21 cellular contexts compared by ENCODE assay signal in genomic region chr1:90795396-90795795, GRCh38.
DNase-seq lines count a peak whose midpoint lies in the region; ATAC-seq and TF ChIP-seq lines count a peak whose summit lies in the region.
"Had no signal": no experiment of that assay in that cellular context is flagged by ENCODE, and none has a peak within 500 bp of the region (broad histone marks: within the 10 kb centered on the region; RNA-seq: fewer than 3 reads in every experiment).

No MANE protein-coding gene starts in this region.

- peak overlapping the region; percentile 67 for H3K27ac Mint-ChIP-seq in neural progenitor cell
- H3K27ac Mint-ChIP-seq: CD4-positive, alpha-beta T cell; CD8-positive, alpha-beta memory T cell had no signal

- peaks cover 2% of the 10 kb centered on the region for H3K9me3 Mint-ChIP-seq in neural progenitor cell
- H3K9me3 Mint-ChIP-seq: CD4-positive, alpha-beta T cell; CD8-positive, alpha-beta memory T cell had no signal

- H3K4me1 Mint-ChIP-seq in neural progenitor cell, result peaks cover 44% of the 10 kb centered on the region
- H3K4me1 Mint-ChIP-seq: CD14-positive monocyte; CD8-positive, alpha-beta memory T cell had no signal

- intact Hi-C loops in A673 (cut with micrococcal nuclease; ENCODE audit: unreplicated experiment), result no loop called here

- H3K9me3 ChIP-seq in A673 (ENCODE audit: low read depth, low read length, poor library complexity, severe bottlenecking) (no peaks in the 10 kb centered on the region), SK-N-MC (ENCODE audit: low read depth, low read length) (no peaks in the 10 kb centered on the region), neural progenitor cell (ENCODE audit: low read depth) (no peaks in the 10 kb centered on the region), MM.1S (replicated peaks; ENCODE audit: insufficient read depth, low read length) (no peaks in the 10 kb centered on the region)
- H3K9me3 ChIP-seq: BE2C had no signal

- H3K79me2 ChIP-seq in neural progenitor cell (ENCODE audit: low read depth) (no peaks in the 10 kb centered on the region), MM.1S (ENCODE audit: low read length) (no peaks in the 10 kb centered on the region)

- H3K4me3 ChIP-seq in A673 (ENCODE audit: low read depth, low read length, poor library complexity, severe bottlenecking), result no peak overlapping the region
- H3K4me3 ChIP-seq in SK-N-MC, result 0 out of 2 replicates have a peak overlapping the region, but pooled peaks have one; percentile 8
- H3K4me3 ChIP-seq in neural progenitor cell, result no peak overlapping the region
- no peak overlapping the region for H3K4me3 ChIP-seq in MM.1S (ENCODE audit: low read length)
- H3K4me3 ChIP-seq: GM23248 had no signal

- H3K27me3 ChIP-seq in A673 (replicated peaks; ENCODE audit: insufficient read depth, low read depth, low read length, poor library complexity) (peaks cover 28% of the 10 kb centered on the region), neural progenitor cell (no peaks in the 10 kb centered on the region), MM.1S (replicated peaks; ENCODE audit: insufficient read depth, low read length) (no peaks in the 10 kb centered on the region)
- H3K27me3 ChIP-seq: BE2C had no signal

- H2AFZ ChIP-seq in neural progenitor cell (replicated peaks) (no peak overlapping the region), MM.1S (ENCODE audit: low read length) (no peak overlapping the region)
- H2AFZ ChIP-seq: GM23248 had no signal

- POLR2A ChIA-PET in A673 (lab: Charles Lee; ENCODE audit: low non-redundant PET), result no interaction called here

- H3K36me3 ChIP-seq in A673 (ENCODE audit: insufficient read depth, low read length, poor library complexity, severe bottlenecking), result no peaks in the 10 kb centered on the region
- H3K36me3 ChIP-seq in SK-N-MC (ENCODE audit: insufficient read depth, low read length), result no peaks in the 10 kb centered on the region
- H3K36me3 ChIP-seq in neural progenitor cell, result no peaks in the 10 kb centered on the region
- H3K36me3 ChIP-seq in MM.1S (replicated peaks; ENCODE audit: insufficient read depth, low read length), result no peaks in the 10 kb centered on the region
- H3K36me3 ChIP-seq: BE2C had no signal

- no peaks in the 10 kb centered on the region for H3K36me3 Mint-ChIP-seq in neural progenitor cell
- H3K36me3 Mint-ChIP-seq: CD14-positive monocyte had no signal

- H3K9me2 ChIP-seq in MM.1S (replicated peaks; ENCODE audit: insufficient read depth, low read length), result no peaks in the 10 kb centered on the region

- peak overlapping the region; percentile 60 for H3K4me2 ChIP-seq in neural progenitor cell
- no peak overlapping the region for H3K4me2 ChIP-seq in MM.1S (ENCODE audit: low read depth, low read length)

- CTCF ChIA-PET in A673 (lab: Charles Lee), result interaction anchor here (1.0 kb wide), 1 partner anchor 74 kb away, joined by 3 read pairs; no protein-coding TSS in a partner anchor

- H4K20me1 ChIP-seq in neural progenitor cell (ENCODE audit: low read depth), result no peaks in the 10 kb centered on the region
- H4K20me1 ChIP-seq in MM.1S (ENCODE audit: insufficient read depth, low read length), result no peaks in the 10 kb centered on the region

- TF ChIP-seq CTCF in A673 (conservative IDR thresholded peaks at IDR 0.05; ENCODE audit: low read depth, low read length) (no peak), neural progenitor cell (IDR thresholded peaks at IDR 0.05) (no peak), GM13977 (IDR thresholded peaks at IDR 0.05; ENCODE audit: extremely low read depth, insufficient read depth, missing control alignments) (no peak), MM.1S (IDR thresholded peaks at IDR 0.05; ENCODE audit: low read length) (no peak)

- H3K27ac ChIP-seq in A673 (ENCODE audit: low read depth, low read length, poor library complexity, severe bottlenecking) (no peak overlapping the region), SK-N-MC (peak overlapping the region; percentile 22; the same call in 1 of the 2 replicates), neural progenitor cell (no peak overlapping the region), MM.1S (ENCODE audit: low read length) (no peak overlapping the region)
- H3K27ac ChIP-seq: 22Rv1, GM23248 had no signal

- H3K9ac ChIP-seq in SK-N-MC (ENCODE audit: insufficient read length), result no peak overlapping the region
- no peak overlapping the region for H3K9ac ChIP-seq in neural progenitor cell
- H3K9ac ChIP-seq in MM.1S (ENCODE audit: low read length), result no peak overlapping the region
- H3K9ac ChIP-seq: GM23248 had no signal

- no TSS peak for BruUV-seq in A673 (replicated peaks; lab: Mats Ljungman, UMichigan)

- H3K4me3 Mint-ChIP-seq in neural progenitor cell, result no peak overlapping the region
- H3K4me3 Mint-ChIP-seq: CD14-positive monocyte; CD4-positive, alpha-beta T cell; CD8-positive, alpha-beta memory T cell had no signal

- H3K27me3 Mint-ChIP-seq in neural progenitor cell (ENCODE audit: insufficient read depth, low read depth), result peaks cover 2% of the 10 kb centered on the region

- H3K4me1 ChIP-seq in A673 (ENCODE audit: insufficient read depth, low read length, poor library complexity, severe bottlenecking), result peaks cover 17% of the 10 kb centered on the region
- peaks cover 27% of the 10 kb centered on the region for H3K4me1 ChIP-seq in neural progenitor cell
- H3K4me1 ChIP-seq in MM.1S (ENCODE audit: low read length), result no peaks in the 10 kb centered on the region
- H3K4me1 ChIP-seq: BE2C had no signal

- ATAC-seq in HG03039 (IDR thresholded peaks at IDR 0.05; ENCODE audit: unreplicated experiment), result no peak
- ATAC-seq in HG02852 (IDR thresholded peaks at IDR 0.05; ENCODE audit: unreplicated experiment), result no peak

- H3F3A ChIP-seq in neural progenitor cell (ENCODE audit: low read depth) (peaks cover 6% of the 10 kb centered on the region), MM.1S (ENCODE audit: insufficient read depth, low read length) (no peaks in the 10 kb centered on the region)

- in situ Hi-C loops in GM13977 (cut with MboI; ENCODE audit: low pct_unique_long_range_greater_than_20kb, low sequenced_read_pairs, unreplicated experiment), result no loop called here

- DNase-seq in A673 (ENCODE audit: low spot score) (peak; percentile 78), NCI-H82 (lab: John Stamatoyannopoulos, UW) (peak; percentile 90), SK-N-MC (ENCODE audit: low read depth, low spot score) (no peak), neural progenitor cell (ENCODE audit: low spot score) (peak; percentile 58), GM13977 (ENCODE audit: low spot score) (no peak), MM.1S (no peak)
- DNase-seq: ACHN; AML-193; BE2C; CD4-positive, alpha-beta T cell; CD8-positive, alpha-beta memory T cell; DMS53; DMS79 treated with DMSO at 0.1 percent for 48 hours; GF-D8; GM23248; H7; HCEC 1CT had no signal

Comparison
In these comparisons a context has a peak if more than half of its experiments do, and no peak if none do; other contexts are left out.
1. DNase-seq: peak in A673 (single experiment), NCI-H82 (single experiment) and neural progenitor cell (single experiment); none in SK-N-MC (single experiment), GM13977 (single experiment) and MM.1S (single experiment).